In genomic region chr2:9975805-9976447, GRCh38 we compare ENCODE assay signal across 1 cellular context.
TF ChIP-seq lines count a peak whose summit lies in the region.

No MANE protein-coding gene starts in this region.

TF ChIP-seq in K562, 482 proteins besides CTCF, POLR2A, EP300 and RAD21 (continued from another document):
- TF ChIP-seq ZNF280A (IDR thresholded peaks at IDR 0.05; ENCODE audit: low read depth, partially characterized antibody) = no peak
- TF ChIP-seq ZFP1 (CRISPR knock-in tag; IDR thresholded peaks at IDR 0.05) = no peak
- peak; percentile 9 to 26; a peak in 1 of 4 replicates for TF ChIP-seq KDM1A (IDR thresholded peaks at IDR 0.05)
- TF ChIP-seq DPF2 (IDR thresholded peaks at IDR 0.05) = 0 out of 2 replicates have a peak, but pooled peaks have one; percentile 39
- TF ChIP-seq ZNF507 (tag; conservative IDR thresholded peaks at IDR 0.05) = no peak
- TF ChIP-seq HDAC2 (IDR thresholded peaks at IDR 0.05) = 0 out of 2 replicates have a peak, but pooled peaks have one; percentile 39
- no peak for TF ChIP-seq GATAD2A (IDR thresholded peaks at IDR 0.05)
- TF ChIP-seq SNAPC5 (CRISPR knock-in tag; IDR thresholded peaks at IDR 0.05) = no peak
- TF ChIP-seq ZNF57 (CRISPR knock-in tag; IDR thresholded peaks at IDR 0.05) = no peak
- TF ChIP-seq TFAP4 (CRISPR knock-in tag; IDR thresholded peaks at IDR 0.05; ENCODE audit: borderline replicate concordance) = no peak
- TF ChIP-seq SLC30A9 (CRISPR knock-in tag; IDR thresholded peaks at IDR 0.05) = no peak
- no peak for TF ChIP-seq ZNF586 (CRISPR knock-in tag; conservative IDR thresholded peaks at IDR 0.05)
- no peak for TF ChIP-seq MCM3 (IDR thresholded peaks at IDR 0.05)
- no peak for TF ChIP-seq E2F5 (CRISPR knock-in tag; IDR thresholded peaks at IDR 0.05)
- no peak for TF ChIP-seq ARID3B (CRISPR knock-in tag; IDR thresholded peaks at IDR 0.05; ENCODE audit: borderline replicate concordance)
- TF ChIP-seq SMARCA4 (IDR thresholded peaks at IDR 0.05) = peak; percentile 46; the same call in 1 of the 2 replicates
- no peak for TF ChIP-seq RUNX1 (IDR thresholded peaks at IDR 0.05; ENCODE audit: low read depth)
- TF ChIP-seq ZNF707 (CRISPR knock-in tag; conservative IDR thresholded peaks at IDR 0.05) = no peak
- TF ChIP-seq PRPF4 (IDR thresholded peaks at IDR 0.05; ENCODE audit: insufficient read depth, low read depth, low read length, poor library complexity, severe bottlenecking) = no peak
- TF ChIP-seq FOS (IDR thresholded peaks at IDR 0.05; ENCODE audit: extremely low read depth, insufficient read length) = peak; percentile 49
- TF ChIP-seq ZNF778 (CRISPR knock-in tag; IDR thresholded peaks at IDR 0.05) = no peak
- no peak for TF ChIP-seq TCF7L2 (IDR thresholded peaks at IDR 0.05; ENCODE audit: low read depth, low read length)
- no peak for TF ChIP-seq CCAR2 (IDR thresholded peaks at IDR 0.05; ENCODE audit: low read depth, low read length)
- TF ChIP-seq CREM (IDR thresholded peaks at IDR 0.05; ENCODE audit: low read depth) = 0 out of 2 replicates have a peak, but pooled peaks have one; percentile 14
- TF ChIP-seq CREB3L1 (IDR thresholded peaks at IDR 0.05; ENCODE audit: borderline replicate concordance, low read depth) = no peak
- no peak for TF ChIP-seq EWSR1 (IDR thresholded peaks at IDR 0.05; ENCODE audit: borderline replicate concordance, low read depth, partially characterized antibody)
- TF ChIP-seq E2F8 (IDR thresholded peaks at IDR 0.05; ENCODE audit: low read depth, partially characterized antibody) = no peak
- no peak for TF ChIP-seq PTTG1 (tag; IDR thresholded peaks at IDR 0.05; ENCODE audit: low read depth)
- TF ChIP-seq ZNF316 (IDR thresholded peaks at IDR 0.05) = no peak
- TF ChIP-seq ATF3 (IDR thresholded peaks at IDR 0.05) = peak; percentile 93
- no peak for TF ChIP-seq ATF3 (CRISPR knock-in tag; conservative IDR thresholded peaks at IDR 0.05)
- no peak for TF ChIP-seq ZNF133 (CRISPR knock-in tag; IDR thresholded peaks at IDR 0.05)
- TF ChIP-seq BRCA1 (IDR thresholded peaks at IDR 0.05) = no peak
- no peak for TF ChIP-seq BRCA1 (CRISPR knock-in tag; IDR thresholded peaks at IDR 0.05)
- peak; percentile 28; the same call in 1 of the 2 replicates for TF ChIP-seq BHLHE40 (IDR thresholded peaks at IDR 0.05; ENCODE audit: low read length)
- peak; percentile 84; the same call in 1 of the 2 replicates for TF ChIP-seq JUND (IDR thresholded peaks at IDR 0.05; ENCODE audit: borderline replicate concordance, low read depth, low read length)
- TF ChIP-seq JUND (tag; IDR thresholded peaks at IDR 0.05; ENCODE audit: borderline replicate concordance, low read depth, low read length) = peak; percentile 63; the same call in 1 of the 3 replicates
- TF ChIP-seq NFIC (IDR thresholded peaks at IDR 0.05) = peak; percentile 85
- TF ChIP-seq ARID1B (IDR thresholded peaks at IDR 0.05) = peak; percentile 39; the same call in 1 of the 2 replicates
TF ChIP-seq in K562: peak in this region for 16.
